ENCODE assay signal across 10 cellular contexts in genomic region chr18:51082571-51083264, GRCh38.
A peak's percentile ranks its signal among the peaks of the same experiment; 100 is the strongest.
DNase-seq lines count a peak whose midpoint lies in the region; ATAC-seq and TF ChIP-seq lines count a peak whose summit lies in the region.
"Had no signal": no experiment of that assay in that cellular context is flagged by ENCODE, and none has a peak within 500 bp of the region (broad histone marks: within the 10 kb centered on the region; RNA-seq: fewer than 3 reads in every experiment).

No MANE protein-coding gene starts in this region.

- TF ChIP-seq CTCF in epithelial cell of esophagus (IDR thresholded peaks at IDR 0.05; ENCODE audit: insufficient read depth, low read depth, low read length, missing control alignments) = no peak

- H3K4me3 ChIP-seq in epithelial cell of esophagus (ENCODE audit: low read length) = no peak overlapping the region

- ATAC-seq in GM21367 (IDR thresholded peaks at IDR 0.05; ENCODE audit: unreplicated experiment) (peak; percentile 70), HG03460 (IDR thresholded peaks at IDR 0.05; ENCODE audit: unreplicated experiment) (peak; percentile 59), GM21737 (IDR thresholded peaks at IDR 0.05; ENCODE audit: unreplicated experiment) (no peak)

- DNase-seq in EL (peak; percentile 34), epithelial cell of esophagus (ENCODE audit: low read depth) (peak; percentile 22), putamen (ENCODE audit: low spot score) (no peak), T-helper 9 cell (no peak), NCI-H1694 (lab: John Stamatoyannopoulos, UW) (no peak)
- DNase-seq: GF-D8, T1000 had no signal

Comparison
In these comparisons a context has a peak if more than half of its experiments do, and no peak if none do; other contexts are left out.
1. DNase-seq: peak in EL (single experiment) and epithelial cell of esophagus (single experiment); none in putamen (single experiment), T-helper 9 cell (single experiment) and NCI-H1694 (single experiment).